1 cellular context compared by ENCODE assay signal in genomic region chr7:7148799-7149481, GRCh38.
TF ChIP-seq lines count a peak whose summit lies in the region.

No MANE protein-coding gene starts in this region.

TF ChIP-seq in HepG2, 621 proteins besides CTCF, POLR2A, EP300 and RAD21 (continued from another document and continues in another):
- TF ChIP-seq ZNF407 (CRISPR knock-in tag; IDR thresholded peaks at IDR 0.05; ENCODE audit: not compliant biosample characterization): no peak
- peak; percentile 71 for TF ChIP-seq PRPF4 (IDR thresholded peaks at IDR 0.05; ENCODE audit: low read depth, low read length, poor library complexity, severe bottlenecking)
- peak; percentile 31; the same call in 1 of the 2 replicates for TF ChIP-seq TAF1 (CRISPR knock-in tag; IDR thresholded peaks at IDR 0.05)
- no peak for TF ChIP-seq ZNF672 (CRISPR knock-in tag; IDR thresholded peaks at IDR 0.05)
- no peak for TF ChIP-seq CREB1 (IDR thresholded peaks at IDR 0.05)
- TF ChIP-seq CREB1 (CRISPR knock-in tag; IDR thresholded peaks at IDR 0.05): peak; percentile 44; the same call in 1 of the 2 replicates
- TF ChIP-seq ZSCAN5A (CRISPR knock-in tag; IDR thresholded peaks at IDR 0.05; ENCODE audit: borderline replicate concordance): peak; percentile 44; the same call in 1 of the 2 replicates
- peak; percentile 45; the same call in 1 of the 2 replicates for TF ChIP-seq RXRB (CRISPR knock-in tag; IDR thresholded peaks at IDR 0.05; ENCODE audit: borderline replicate concordance)
- TF ChIP-seq, protein P1, sequence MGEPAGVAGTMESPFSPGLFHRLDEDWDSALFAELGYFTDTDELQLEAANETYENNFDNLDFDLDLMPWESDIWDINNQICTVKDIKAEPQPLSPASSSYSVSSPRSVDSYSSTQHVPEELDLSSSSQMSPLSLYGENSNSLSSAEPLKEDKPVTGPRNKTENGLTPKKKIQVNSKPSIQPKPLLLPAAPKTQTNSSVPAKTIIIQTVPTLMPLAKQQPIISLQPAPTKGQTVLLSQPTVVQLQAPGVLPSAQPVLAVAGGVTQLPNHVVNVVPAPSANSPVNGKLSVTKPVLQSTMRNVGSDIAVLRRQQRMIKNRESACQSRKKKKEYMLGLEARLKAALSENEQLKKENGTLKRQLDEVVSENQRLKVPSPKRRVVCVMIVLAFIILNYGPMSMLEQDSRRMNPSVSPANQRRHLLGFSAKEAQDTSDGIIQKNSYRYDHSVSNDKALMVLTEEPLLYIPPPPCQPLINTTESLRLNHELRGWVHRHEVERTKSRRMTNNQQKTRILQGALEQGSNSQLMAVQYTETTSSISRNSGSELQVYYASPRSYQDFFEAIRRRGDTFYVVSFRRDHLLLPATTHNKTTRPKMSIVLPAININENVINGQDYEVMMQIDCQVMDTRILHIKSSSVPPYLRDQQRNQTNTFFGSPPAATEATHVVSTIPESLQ (CRISPR knock-in tag; conservative IDR thresholded peaks at IDR 0.05): no peak
- peak; percentile 60 for TF ChIP-seq TBX2 (CRISPR knock-in tag; IDR thresholded peaks at IDR 0.05; ENCODE audit: borderline replicate concordance)
- TF ChIP-seq TBX3 (IDR thresholded peaks at IDR 0.05; ENCODE audit: borderline replicate concordance): no peak
- peak; percentile 46; the same call in 1 of the 2 replicates for TF ChIP-seq HMG20A (CRISPR knock-in tag; IDR thresholded peaks at IDR 0.05; ENCODE audit: borderline replicate concordance)
- TF ChIP-seq, protein P2, sequence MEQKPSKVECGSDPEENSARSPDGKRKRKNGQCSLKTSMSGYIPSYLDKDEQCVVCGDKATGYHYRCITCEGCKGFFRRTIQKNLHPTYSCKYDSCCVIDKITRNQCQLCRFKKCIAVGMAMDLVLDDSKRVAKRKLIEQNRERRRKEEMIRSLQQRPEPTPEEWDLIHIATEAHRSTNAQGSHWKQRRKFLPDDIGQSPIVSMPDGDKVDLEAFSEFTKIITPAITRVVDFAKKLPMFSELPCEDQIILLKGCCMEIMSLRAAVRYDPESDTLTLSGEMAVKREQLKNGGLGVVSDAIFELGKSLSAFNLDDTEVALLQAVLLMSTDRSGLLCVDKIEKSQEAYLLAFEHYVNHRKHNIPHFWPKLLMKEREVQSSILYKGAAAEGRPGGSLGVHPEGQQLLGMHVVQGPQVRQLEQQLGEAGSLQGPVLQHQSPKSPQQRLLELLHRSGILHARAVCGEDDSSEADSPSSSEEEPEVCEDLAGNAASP (CRISPR knock-in tag; IDR thresholded peaks at IDR 0.05; ENCODE audit: borderline replicate concordance): peak; percentile 16; the same call in 1 of the 2 replicates
- TF ChIP-seq ZFX (CRISPR knock-in tag; IDR thresholded peaks at IDR 0.05; ENCODE audit: low read depth): peak; percentile 68
- TF ChIP-seq HOXA3 (CRISPR knock-in tag; IDR thresholded peaks at IDR 0.05): 0 out of 2 replicates have a peak, but pooled peaks have one; percentile 29
- TF ChIP-seq NCOR1 (IDR thresholded peaks at IDR 0.05; ENCODE audit: borderline replicate concordance, low read length): peak; percentile 44; the same call in 1 of the 2 replicates
- peak; percentile 65; the same call in 1 of the 2 replicates for TF ChIP-seq IKZF5 (CRISPR knock-in tag; IDR thresholded peaks at IDR 0.05)
- no peak; the same call in 1 of the 2 replicates for TF ChIP-seq SOX13 (IDR thresholded peaks at IDR 0.05)
- peak in 1 of 2 experiments; percentile 74; a peak in 2 of 4 replicates for TF ChIP-seq SOX13 (CRISPR knock-in tag; conservative IDR thresholded peaks at IDR 0.05 in 1 of 2, IDR thresholded peaks at IDR 0.05 in 1 of 2)
- TF ChIP-seq ZBTB44 (CRISPR knock-in tag; IDR thresholded peaks at IDR 0.05): no peak
- TF ChIP-seq HDAC2 (CRISPR knock-in tag; IDR thresholded peaks at IDR 0.05): 0 out of 2 replicates have a peak, but pooled peaks have one; percentile 51
- TF ChIP-seq ZNF205 (CRISPR knock-in tag; IDR thresholded peaks at IDR 0.05): 0 out of 2 replicates have a peak, but pooled peaks have one; percentile 18
- peak; percentile 84 for TF ChIP-seq ASH2L (IDR thresholded peaks at IDR 0.05; ENCODE audit: insufficient read length, low read depth, low read length)
- peak; percentile 29; the same call in 1 of the 2 replicates for TF ChIP-seq RARA (CRISPR knock-in tag; IDR thresholded peaks at IDR 0.05)
- TF ChIP-seq POGZ (CRISPR knock-in tag; IDR thresholded peaks at IDR 0.05): peak; percentile 57
- TF ChIP-seq, protein P3, sequence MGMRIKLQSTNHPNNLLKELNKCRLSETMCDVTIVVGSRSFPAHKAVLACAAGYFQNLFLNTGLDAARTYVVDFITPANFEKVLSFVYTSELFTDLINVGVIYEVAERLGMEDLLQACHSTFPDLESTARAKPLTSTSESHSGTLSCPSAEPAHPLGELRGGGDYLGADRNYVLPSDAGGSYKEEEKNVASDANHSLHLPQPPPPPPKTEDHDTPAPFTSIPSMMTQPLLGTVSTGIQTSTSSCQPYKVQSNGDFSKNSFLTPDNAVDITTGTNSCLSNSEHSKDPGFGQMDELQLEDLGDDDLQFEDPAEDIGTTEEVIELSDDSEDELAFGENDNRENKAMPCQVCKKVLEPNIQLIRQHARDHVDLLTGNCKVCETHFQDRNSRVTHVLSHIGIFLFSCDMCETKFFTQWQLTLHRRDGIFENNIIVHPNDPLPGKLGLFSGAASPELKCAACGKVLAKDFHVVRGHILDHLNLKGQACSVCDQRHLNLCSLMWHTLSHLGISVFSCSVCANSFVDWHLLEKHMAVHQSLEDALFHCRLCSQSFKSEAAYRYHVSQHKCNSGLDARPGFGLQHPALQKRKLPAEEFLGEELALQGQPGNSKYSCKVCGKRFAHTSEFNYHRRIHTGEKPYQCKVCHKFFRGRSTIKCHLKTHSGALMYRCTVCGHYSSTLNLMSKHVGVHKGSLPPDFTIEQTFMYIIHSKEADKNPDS (CRISPR knock-in tag; IDR thresholded peaks at IDR 0.05): 0 out of 2 replicates have a peak, but pooled peaks have one; percentile 54
- TF ChIP-seq HIC2 (CRISPR knock-in tag; IDR thresholded peaks at IDR 0.05; ENCODE audit: low read depth): no peak
- no peak for TF ChIP-seq ZNF724P (CRISPR knock-in tag; IDR thresholded peaks at IDR 0.05; ENCODE audit: borderline replicate concordance)
